ENCODE assay signal across 8 cellular contexts in the genomic region with DNA sequence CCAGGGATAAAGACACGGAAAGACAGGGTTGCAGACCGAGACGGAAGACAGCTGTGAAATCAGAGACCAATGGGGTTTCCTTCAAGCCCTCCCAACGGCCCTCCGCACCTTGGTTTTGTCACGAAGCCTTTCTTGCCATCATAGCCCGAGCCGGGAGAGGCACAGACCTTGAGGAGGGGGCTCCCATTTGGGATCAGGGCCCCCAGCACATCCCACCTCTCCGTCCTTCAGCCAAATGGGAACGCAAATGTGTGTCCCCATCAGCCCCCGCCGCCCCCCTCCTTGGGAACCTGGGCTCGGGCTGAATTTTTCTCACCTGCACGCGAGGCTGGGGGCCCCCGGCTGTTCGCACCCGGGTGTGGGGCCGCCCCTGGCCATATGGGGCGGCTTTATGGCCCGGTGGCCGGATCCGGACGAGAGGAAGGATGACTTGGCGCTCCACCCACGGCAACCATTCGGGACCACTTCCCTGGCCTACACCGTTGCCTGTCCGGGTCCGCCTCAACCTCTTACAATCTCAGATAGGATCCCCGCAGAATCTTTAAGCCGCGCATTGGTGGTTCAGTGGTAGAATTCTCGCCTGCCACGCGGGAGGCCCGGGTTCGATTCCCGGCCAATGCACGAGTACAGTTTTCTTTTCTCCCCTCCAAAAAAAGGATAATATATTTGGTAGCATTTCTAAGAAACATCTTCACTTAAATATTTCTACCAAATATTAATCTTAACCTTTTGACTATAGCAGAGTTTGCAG. TPM values are rescaled to one million over a fixed set of nuclear protein-coding genes. Genes with fewer than 3 reads are reported as not detected.
DNase-seq lines count a peak whose midpoint lies in the region; ATAC-seq and TF ChIP-seq lines count a peak whose summit lies in the region.

No MANE protein-coding gene starts in this region.

- H3K23ac ChIP-seq in mesendoderm (ENCODE audit: low read length), result no peak overlapping the region

- WGBS in mesendoderm (ENCODE audit: extremely low coverage, insufficient coverage, low lambda C conversion rate), result no CpG with 5 or more reads among the region's 40 CpGs

- CTCF ChIA-PET in AG04449 (lab: Yijun Ruan, JAX), result interaction anchor here (0.6 to 4.2 kb wide), 7 partner anchors 10 to 112 kb away, joined by 3 to 49 read pairs (median 5); a partner anchor contains a TSS

- peaks cover 12 to 55% of the 10 kb centered on the region in 2 donors for H3K27me3 Mint-ChIP-seq in effector memory CD8-positive, alpha-beta T cell

- no peaks in the 10 kb centered on the region for H3K79me2 ChIP-seq in mesendoderm (ENCODE audit: control insufficient read depth, insufficient read depth, low read length)

- H3K36me3 Mint-ChIP-seq in effector memory CD8-positive, alpha-beta T cell (ENCODE audit: insufficient read depth), result peaks cover 46% of the 10 kb centered on the region

- peaks cover 50 to 54% of the 10 kb centered on the region in 2 donors for H3K4me1 Mint-ChIP-seq in effector memory CD8-positive, alpha-beta T cell (ENCODE audit: low read depth in 2 of 2)

- peaks cover 0 to 2% of the 10 kb centered on the region in 2 donors for H3K9me3 Mint-ChIP-seq in effector memory CD8-positive, alpha-beta T cell

- no peak overlapping the region for H4K8ac ChIP-seq in mesendoderm (ENCODE audit: low read depth, low read length)

- DNase-seq in AG04449 (ENCODE audit: low read depth, low spot score) (no peak), NOMO-1 (lab: John Stamatoyannopoulos, UW; ENCODE audit: unreplicated experiment in 2 of 2) (peak; percentile 43 to 62), mesendoderm (peak; percentile 86)
- peak; percentile 77 to 86 for DNase-seq in activated CD8-positive, alpha-beta memory T cell treated with anti-CD3 and anti-CD28 coated beads for 4 hours (ENCODE audit: low read depth in 2 of 2)
- DNase-seq in effector memory CD8-positive, alpha-beta T cell, result peak; percentile 89 to 96 (median 91)
- peak; percentile 86 for DNase-seq in stimulated activated CD8-positive, alpha-beta memory T cell treated with anti-CD3 and anti-CD28 coated beads, Interleukin-15, amount 100 ng/mL, for 1 hour (ENCODE audit: low read depth)

- no peak overlapping the region for H2BK120ac ChIP-seq in mesendoderm (ENCODE audit: low read depth, low read length)

- no peak for TF ChIP-seq CTCF in AG04449 (IDR thresholded peaks at IDR 0.05; ENCODE audit: insufficient read depth, low read length, missing control alignments)

- no peak overlapping the region for H3K4ac ChIP-seq in mesendoderm (ENCODE audit: low read depth, low read length)

- peak overlapping the region; percentile 91 to 92 for H3K4me3 Mint-ChIP-seq in effector memory CD8-positive, alpha-beta T cell

- ATAC-seq in GM21447 (IDR thresholded peaks at IDR 0.05; ENCODE audit: unreplicated experiment) (peak; percentile 25), HG02938 (IDR thresholded peaks at IDR 0.05; ENCODE audit: unreplicated experiment) (no peak)
- ATAC-seq in effector memory CD8-positive, alpha-beta T cell (replicated peaks), result peak; percentile 49

- peak overlapping the region; percentile 92 for H3K4me2 ChIP-seq in mesendoderm (ENCODE audit: low read length)

- peak overlapping the region; percentile 39 for H3K9ac ChIP-seq in mesendoderm (ENCODE audit: low read length)

- H2BK15ac ChIP-seq in mesendoderm (replicated peaks; ENCODE audit: low read depth), result no peak overlapping the region

- peaks cover 20% of the 10 kb centered on the region for H3K27me3 ChIP-seq in mesendoderm (ENCODE audit: insufficient read depth, low read length, poor library complexity)

- H4K5ac ChIP-seq in mesendoderm (ENCODE audit: low read length), result no peak overlapping the region

- no peaks in the 10 kb centered on the region for H3K36me3 ChIP-seq in mesendoderm (ENCODE audit: control insufficient read depth, insufficient read depth, low read length)

- H3K79me1 ChIP-seq in mesendoderm (ENCODE audit: low read length), result no peaks in the 10 kb centered on the region

- H2AK5ac ChIP-seq in mesendoderm (ENCODE audit: low read length), result no peak overlapping the region

- H3K18ac ChIP-seq in mesendoderm (ENCODE audit: low read length), result no peak overlapping the region

- H3K27ac ChIP-seq in mesendoderm (ENCODE audit: low read depth, low read length), result no peak overlapping the region

- H3K56ac ChIP-seq in mesendoderm (ENCODE audit: low read length), result peak overlapping the region; percentile 62

- H3K4me1 ChIP-seq in mesendoderm (ENCODE audit: control insufficient read depth, low read depth, low read length), result peaks cover 4% of the 10 kb centered on the region

- peak overlapping the region; percentile 99 to 100 for H3K27ac Mint-ChIP-seq in effector memory CD8-positive, alpha-beta T cell

- no peak overlapping the region for H2BK5ac ChIP-seq in mesendoderm (ENCODE audit: low read length)

- POLR2A ChIA-PET in AG04449 (lab: Yijun Ruan, JAX), result interaction anchor here (0.9 to 1.3 kb wide), 2 partner anchors 27 to 61 kb away, joined by 3 to 4 read pairs; a partner anchor contains a TSS

- H3K4me3 ChIP-seq in AG04449 (ENCODE audit: low read depth, low read length), result peak overlapping the region; percentile 77
- H3K4me3 ChIP-seq in mesendoderm (ENCODE audit: low read length), result peak overlapping the region; percentile 71

RNA-seq across cellular contexts. Expression of a gene that starts 1.5 kb away (rescaled TPM):
- polyA plus RNA-seq in mesendoderm (2013, experiment 1 of 2), result 0.10 TPM
- polyA plus RNA-seq in mesendoderm (2013, experiment 2 of 2), result 0.17 TPM

RNA-seq across cellular contexts. Expression of a gene that starts 7.1 kb away (rescaled TPM):
- polyA plus RNA-seq in mesendoderm (2013, experiment 1 of 2), result 0.06 TPM
- 0.04 TPM for polyA plus RNA-seq in mesendoderm (2013, experiment 2 of 2)

RNA-seq across cellular contexts. Expression of a gene that starts 26.8 kb away (rescaled TPM):
- polyA plus RNA-seq in mesendoderm (2013, experiment 1 of 2), result 10.0 TPM
- polyA plus RNA-seq in mesendoderm (2013, experiment 2 of 2), result 10.0 TPM

RNA-seq across cellular contexts. Expression of a gene that starts 37.4 kb away (rescaled TPM):
- polyA plus RNA-seq in mesendoderm (2013, experiment 1 of 2), result 14.1 TPM
- polyA plus RNA-seq in mesendoderm (2013, experiment 2 of 2), result 14.0 TPM

RNA-seq across cellular contexts. Expression of a gene that starts 37.9 kb away (rescaled TPM):
- polyA plus RNA-seq in mesendoderm (2013, experiment 1 of 2), result 0.01 TPM
- polyA plus RNA-seq in mesendoderm (2013, experiment 2 of 2), result 0.04 TPM
